ENCODE assay signal across 8 cellular contexts in the genomic region with DNA sequence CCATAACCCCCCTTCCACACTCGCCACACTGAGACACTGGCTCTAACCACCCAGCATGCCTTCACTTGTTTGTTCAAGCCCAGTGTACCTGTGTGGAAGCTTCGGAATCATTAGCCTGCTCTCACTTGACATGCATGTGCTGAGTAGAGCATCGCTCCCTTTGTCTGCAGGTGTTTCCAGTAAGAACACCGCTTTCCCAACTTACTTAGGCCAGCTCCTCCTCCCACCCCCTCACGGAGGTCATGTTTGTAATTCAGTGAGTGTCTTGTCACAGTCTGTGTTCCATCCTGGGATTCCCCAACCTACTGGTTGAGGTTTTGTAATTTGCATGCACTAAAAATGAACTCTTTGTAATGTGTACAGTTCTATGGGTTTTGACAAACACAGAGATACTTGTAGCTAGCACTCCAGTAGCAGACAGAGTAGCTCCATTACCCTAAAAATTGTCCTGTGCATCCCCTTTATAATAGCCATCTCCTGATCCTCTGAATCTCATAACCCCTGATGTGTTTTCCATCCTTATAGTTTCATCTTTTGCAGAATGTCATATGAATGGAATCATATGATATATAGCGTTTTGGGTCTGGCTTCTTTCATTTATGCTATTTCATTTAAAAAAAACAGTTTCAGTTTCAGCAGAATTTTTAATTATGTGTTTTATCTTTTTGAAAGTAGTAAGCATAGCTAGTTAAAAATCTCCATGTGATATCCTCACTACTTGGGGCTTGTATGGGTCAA.
DNase-seq lines count a peak whose midpoint lies in the region; ATAC-seq and TF ChIP-seq lines count a peak whose summit lies in the region.

No MANE protein-coding gene starts in this region.

- no peak overlapping the region for H2BK120ac ChIP-seq in H9 (ENCODE audit: low read depth, low read length, poor library complexity, severe bottlenecking)

- H3K27ac Mint-ChIP-seq in T-helper 1 cell treated with Interleukin-12 subunit alpha and Interleukin-12 subunit beta and Interleukin-4 antibody, amounts not matched to agents 30 μg/mL and 1 μg/mL, for 36 hours: peak overlapping the region; percentile 81
- no peak overlapping the region for H3K27ac Mint-ChIP-seq in H9

- no peaks in the 10 kb centered on the region for H3K23me2 ChIP-seq in H9 (ENCODE audit: insufficient read length, low read depth, low read length, poor library complexity, severe bottlenecking)

- H3K9ac ChIP-seq in H9 (ENCODE audit: extremely low read depth, insufficient read length, low read length): no peak overlapping the region

- H2AFZ ChIP-seq in PC-9 (no peak overlapping the region), H9 (ENCODE audit: low read length) (no peak overlapping the region)

- no peak overlapping the region for H3K23ac ChIP-seq in H9 (ENCODE audit: insufficient read length, low read depth, low read length)

- no peak overlapping the region for H3K27ac ChIP-seq in PC-9
- H3K27ac ChIP-seq in H9 (ENCODE audit: insufficient read length, low read depth, low read length): no peak overlapping the region

- ATAC-seq in GM18867 (IDR thresholded peaks at IDR 0.05; ENCODE audit: unreplicated experiment): peak; percentile 90
- peak; percentile 95 for ATAC-seq in HG02763 (IDR thresholded peaks at IDR 0.05; ENCODE audit: unreplicated experiment)
- peak; percentile 46 for ATAC-seq in mucosa of descending colon

- H2BK15ac ChIP-seq in H9 (ENCODE audit: low read depth, low read length): no peak overlapping the region

- H3K4me1 ChIP-seq in mucosa of descending colon (ENCODE audit: low read depth): peaks cover 11% of the 10 kb centered on the region
- no peaks in the 10 kb centered on the region for H3K4me1 ChIP-seq in PC-9 (replicated peaks; ENCODE audit: insufficient read depth)
- no peaks in the 10 kb centered on the region; the same call in 1 of the 2 replicates for H3K4me1 ChIP-seq in H9 (ENCODE audit: insufficient read depth, low read length)

- no peak overlapping the region for H3K4ac ChIP-seq in H9 (ENCODE audit: low read depth, low read length)

- DNase-seq in mucosa of descending colon (peak in 1 of 3 donors; percentile 23), SKM-1 treated with dmso at 0.1 percent for 144 hours (lab: John Stamatoyannopoulos, UW; ENCODE audit: unreplicated experiment) (no peak), middle frontal gyrus (ENCODE audit: extremely low spot score, low spot score) (no peak), PC-9 (no peak), H9 (no peak)

- no TSS peak for BruUV-seq in PC-9 (replicated peaks; lab: Mats Ljungman, UMichigan)

- H3K79me2 ChIP-seq in PC-9 (ENCODE audit: low read depth) (no peaks in the 10 kb centered on the region), H9 (ENCODE audit: insufficient read depth, low read length) (no peaks in the 10 kb centered on the region)

- no peak overlapping the region for H4K8ac ChIP-seq in H9 (replicated peaks; ENCODE audit: insufficient read length, low read depth, low read length)

- H3K9me3 ChIP-seq in mucosa of descending colon (no peaks in the 10 kb centered on the region), PC-9 (ENCODE audit: insufficient read depth, low read depth) (no peaks in the 10 kb centered on the region), H9 (ENCODE audit: control insufficient read depth, low read depth, low read length) (no peaks in the 10 kb centered on the region)

- no peak overlapping the region for H3K56ac ChIP-seq in H9 (ENCODE audit: insufficient read length, low read depth, low read length)

- no peak overlapping the region for H2BK5ac ChIP-seq in H9 (ENCODE audit: insufficient read length, low read length)

- H4K5ac ChIP-seq in H9 (ENCODE audit: insufficient read length, low read depth, low read length): no peak overlapping the region

- TF ChIP-seq CTCF in mucosa of descending colon (IDR thresholded peaks at IDR 0.05) (no peak), PC-9 (conservative IDR thresholded peaks at IDR 0.05) (no peak), H9 (conservative IDR thresholded peaks at IDR 0.05) (no peak)

- CTCF ChIA-PET in PC-9 (lab: Charles Lee): no interaction called here

- POLR2A ChIA-PET in PC-9 (lab: Charles Lee; ENCODE audit: unreplicated experiment): no interaction called here

- no peak overlapping the region for H3T11ph ChIP-seq in H9 (ENCODE audit: low read length)

- H3K4me3 Mint-ChIP-seq in T-helper 1 cell treated with Interleukin-12 subunit alpha and Interleukin-12 subunit beta and Interleukin-4 antibody, amounts not matched to agents 30 μg/mL and 1 μg/mL, for 36 hours: peak overlapping the region; percentile 38
- H3K4me3 Mint-ChIP-seq in H9: no peak overlapping the region

- H3K36me3 Mint-ChIP-seq in T-helper 1 cell treated with Interleukin-12 subunit alpha and Interleukin-12 subunit beta and Interleukin-4 antibody, amounts not matched to agents 30 μg/mL and 1 μg/mL, for 36 hours (ENCODE audit: low read depth): peaks cover 9% of the 10 kb centered on the region
- H3K36me3 Mint-ChIP-seq in H9 (ENCODE audit: insufficient read depth in 1 of 3, low read depth in 3 of 3): no peaks in the 10 kb centered on the region

- no peak overlapping the region for H2AK5ac ChIP-seq in H9 (ENCODE audit: insufficient read length, low read length)

- H3K4me2 ChIP-seq in PC-9 (no peak overlapping the region), H9 (ENCODE audit: insufficient read depth, insufficient read length, low read length) (no peak overlapping the region)

- no peak overlapping the region for H2BK12ac ChIP-seq in H9 (ENCODE audit: insufficient read length, low read depth, low read length)

- no peak overlapping the region for H3K18ac ChIP-seq in H9 (ENCODE audit: insufficient read length, low read depth, low read length)

- H4K91ac ChIP-seq in H9 (ENCODE audit: insufficient read length, low read depth, low read length): no peak overlapping the region

- no peak overlapping the region for H3K14ac ChIP-seq in H9 (ENCODE audit: insufficient read depth, low read length)

- no peaks in the 10 kb centered on the region for H3K27me3 Mint-ChIP-seq in T-helper 1 cell treated with Interleukin-12 subunit alpha and Interleukin-12 subunit beta and Interleukin-4 antibody, amounts not matched to agents 30 μg/mL and 1 μg/mL, for 36 hours (ENCODE audit: low read depth)
- peaks cover 8% of the 10 kb centered on the region for H3K27me3 Mint-ChIP-seq in H9 (ENCODE audit: low read depth)

- peaks cover 28% of the 10 kb centered on the region for H3K27me3 ChIP-seq in PC-9 (ENCODE audit: insufficient read depth, low read depth)
- no peaks in the 10 kb centered on the region for H3K27me3 ChIP-seq in H9 (ENCODE audit: insufficient read depth, low read length)

- H3K36me3 ChIP-seq in mucosa of descending colon (ENCODE audit: low read depth) (no peaks in the 10 kb centered on the region), PC-9 (ENCODE audit: low read depth) (no peaks in the 10 kb centered on the region)

- H3K4me1 Mint-ChIP-seq in T-helper 1 cell treated with Interleukin-12 subunit alpha and Interleukin-12 subunit beta and Interleukin-4 antibody, amounts not matched to agents 30 μg/mL and 1 μg/mL, for 36 hours (ENCODE audit: low read depth): peaks cover 30% of the 10 kb centered on the region
- peaks cover 21 to 31% of the 10 kb centered on the region in 2 experiments for H3K4me1 Mint-ChIP-seq in H9

- no peaks in the 10 kb centered on the region for H4K20me1 ChIP-seq in PC-9 (ENCODE audit: insufficient read depth)
- no peaks in the 10 kb centered on the region for H4K20me1 ChIP-seq in H9 (ENCODE audit: control insufficient read depth, insufficient read depth, insufficient read length)

- no peaks in the 10 kb centered on the region for H3F3A ChIP-seq in PC-9 (ENCODE audit: insufficient read depth, low read depth)

- intact Hi-C loops in mucosa of descending colon (cut with DNase I, micrococcal nuclease): no loop called here
- intact Hi-C loops in PC-9 (cut with micrococcal nuclease; ENCODE audit: unreplicated experiment): no loop called here

- H3K79me1 ChIP-seq in H9 (ENCODE audit: insufficient read depth, low read depth, low read length, poor library complexity, severe bottlenecking): no peaks in the 10 kb centered on the region

- peaks cover 10% of the 10 kb centered on the region for H3K9me3 Mint-ChIP-seq in T-helper 1 cell treated with Interleukin-12 subunit alpha and Interleukin-12 subunit beta and Interleukin-4 antibody, amounts not matched to agents 30 μg/mL and 1 μg/mL, for 36 hours
- H3K9me3 Mint-ChIP-seq in H9: no peaks in the 10 kb centered on the region

- no peak overlapping the region for H3K4me3 ChIP-seq in mucosa of descending colon
- no peak overlapping the region for H3K4me3 ChIP-seq in PC-9

- H2BK20ac ChIP-seq in H9 (ENCODE audit: low read depth, low read length, poor library complexity, severe bottlenecking): no peak overlapping the region

- no CpG with 5 or more reads among the region's 6 CpGs for WGBS in H9 (ENCODE audit: extremely low coverage, insufficient read length, low lambda C conversion rate)

- H3K9me2 ChIP-seq in PC-9 (ENCODE audit: insufficient read depth): no peaks in the 10 kb centered on the region
